ENCODE assay signal across 22 cellular contexts in genomic region chr20:48618052-48618451, GRCh38.
"Had no signal": no experiment of that assay in that cellular context is flagged by ENCODE, and none has a peak within 500 bp of the region (broad histone marks: within the 10 kb centered on the region; RNA-seq: fewer than 3 reads in every experiment).

No MANE protein-coding gene starts in this region.

- H3K9me3 ChIP-seq: MG63 had no signal

- H3K36me3 ChIP-seq: brain microvascular endothelial cell, cardiac muscle cell, MG63 had no signal

- H3K27me3 ChIP-seq: cardiac muscle cell had no signal

- DNase-seq: activated CD4-positive, alpha-beta T cell treated with anti-CD3 and anti-CD28 coated beads for 4 hours; activated CD8-positive, alpha-beta memory T cell treated with anti-CD3 and anti-CD28 coated beads, Interleukin-2, amount 50 U/mL, for 4 hours; activated CD8-positive, alpha-beta T cell treated with anti-CD3 and anti-CD28 coated beads for 36 hours; activated T-cell treated with anti-CD3 and anti-CD28 coated beads, Interleukin-2, amount 50 U/mL, for 72 hours; amygdala; brain microvascular endothelial cell; MG63; MV-4-11; NCI-H1092 treated with DMSO at 0.1 percent for 48 hours; NCI-H1417 treated with DMSO at 0.1 percent for 48 hours; NCI-H1694; NCI-H2029; NCI-H345; NCI-H510A; NCI-H526 treated with DMSO at 0.1 percent for 48 hours; NK-92 treated with Interleukin-12 subunit alpha and Interleukin-12 subunit beta, amount 100 ng/mL, for 24 hours; OCI-M1; RPMI8226; SHP77 had no signal

- H3K4me3 ChIP-seq: cardiac muscle cell, MG63 had no signal

- H3K27ac ChIP-seq: brain microvascular endothelial cell, cardiac muscle cell had no signal

- ATAC-seq: activated CD4-positive, CD25-positive, alpha-beta regulatory T cell treated with anti-CD3 and anti-CD28 coated beads, Interleukin-2, amount 50 U/mL, for 24 hours; activated CD8-positive, alpha-beta T cell treated with anti-CD3 and anti-CD28 coated beads for 36 hours; activated T-cell treated with anti-CD3 and anti-CD28 coated beads, Interleukin-2, amount 50 U/mL, for 72 hours; Panc1 had no signal
